In the genomic region with DNA sequence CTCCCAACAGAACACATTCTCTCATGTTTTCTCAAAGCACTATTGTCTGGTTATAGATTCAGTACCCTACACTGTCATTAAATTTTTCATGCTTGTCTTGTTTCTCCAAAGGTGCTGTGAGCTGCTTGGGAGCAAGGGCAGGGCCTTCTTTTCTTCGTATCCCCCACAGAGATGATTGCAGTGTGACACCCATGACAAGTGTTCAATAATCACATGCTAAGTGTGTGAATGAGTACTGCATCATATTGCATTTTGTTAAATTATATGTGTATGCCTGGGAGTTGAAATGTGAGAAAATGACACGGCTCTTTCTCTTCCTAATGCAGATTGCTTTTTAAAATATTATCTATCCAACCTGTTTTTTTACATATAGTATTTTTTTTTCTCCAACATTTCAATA, we compare ENCODE assay signal across 26 cellular contexts.
"Had no signal": no experiment of that assay in that cellular context is flagged by ENCODE, and none has a peak within 500 bp of the region (broad histone marks: within the 10 kb centered on the region; RNA-seq: fewer than 3 reads in every experiment).

No MANE protein-coding gene starts in this region.

- H3K27ac ChIP-seq: esophagus muscularis mucosa, foreskin keratinocyte, gastroesophageal sphincter, heart left ventricle, hepatocyte, left lung, psoas muscle, sigmoid colon, spleen, testis, tibial artery had no signal

- H3K36me3 ChIP-seq: esophagus muscularis mucosa, gastroesophageal sphincter, heart left ventricle, left lung, sigmoid colon, spleen, tibial artery had no signal

- H3K4me3 Mint-ChIP-seq: mesothelial cell of epicardium; naive B cell; natural killer cell treated with Interleukin-12 subunit alpha and Interleukin-12 subunit beta and Interleukin-15 and Interleukin-18, amount 100 ng/mL, for 72 hours; stimulated activated memory B cell treated with anti-CD40 and anti-IgM and Interleukin-4, amounts not matched to agents 10 μg/mL and 1 μg/mL and 100 μg/mL, for 72 hours; type B pancreatic cell had no signal

- H3K79me2 ChIP-seq: hepatocyte had no signal

- DNase-seq: dermis blood vessel endothelial cell; effector memory CD4-positive, alpha-beta T cell; foreskin keratinocyte; heart left ventricle; left cardiac atrium; left lung; mesenchymal stem cell; mucosa of descending colon; naive B cell; nucleus accumbens; psoas muscle; right cardiac atrium; sigmoid colon; spleen; stimulated activated CD4-positive, alpha-beta T cell treated with anti-CD3 and anti-CD28 coated beads, Interleukin-4, amount 100 ng/mL, for 4 hours; stimulated activated naive CD8-positive, alpha-beta T cell treated with anti-CD3 and anti-CD28 coated beads, Interleukin-15, Interleukin-2, amounts not matched to agents 100 U/mL and 50 U/mL, for 24 hours; substantia nigra; testis; tibial artery had no signal

- H3K4me1 Mint-ChIP-seq: mesothelial cell of epicardium; naive B cell; stimulated activated memory B cell treated with anti-CD40 and anti-IgM and Interleukin-4, amounts not matched to agents 10 μg/mL and 1 μg/mL and 100 μg/mL, for 72 hours had no signal

- H3K9me3 Mint-ChIP-seq: natural killer cell treated with Interleukin-12 subunit alpha and Interleukin-12 subunit beta and Interleukin-15 and Interleukin-18, amount 100 ng/mL, for 72 hours; stimulated activated memory B cell treated with anti-CD40 and anti-IgM and Interleukin-4, amounts not matched to agents 10 μg/mL and 1 μg/mL and 100 μg/mL, for 72 hours; type B pancreatic cell had no signal

- H2AFZ ChIP-seq: hepatocyte had no signal

- H3K27ac Mint-ChIP-seq: mesothelial cell of epicardium; naive B cell; natural killer cell treated with Interleukin-12 subunit alpha and Interleukin-12 subunit beta and Interleukin-15 and Interleukin-18, amount 100 ng/mL, for 72 hours; stimulated activated memory B cell treated with anti-CD40 and anti-IgM and Interleukin-4, amounts not matched to agents 10 μg/mL and 1 μg/mL and 100 μg/mL, for 72 hours; type B pancreatic cell had no signal

- H3K4me3 ChIP-seq: esophagus muscularis mucosa, gastroesophageal sphincter, heart left ventricle, hepatocyte, left lung, mucosa of descending colon, psoas muscle, sigmoid colon, spleen, testis, tibial artery had no signal

- H3K4me2 ChIP-seq: hepatocyte had no signal

- H3K9me3 ChIP-seq: gastroesophageal sphincter, left lung, mucosa of descending colon, psoas muscle, sigmoid colon, spleen, testis, tibial artery had no signal

- ATAC-seq: foreskin keratinocyte; gastroesophageal sphincter; heart left ventricle; left cardiac atrium; left lung; mucosa of descending colon; psoas muscle; right cardiac atrium; stimulated activated memory B cell treated with anti-CD40 and anti-IgM and Interleukin-4, amounts not matched to agents 10 μg/mL and 1 μg/mL and 100 μg/mL, for 72 hours; stimulated activated naive CD8-positive, alpha-beta T cell treated with anti-CD3 and anti-CD28 coated beads, Interleukin-15, Interleukin-2, amounts not matched to agents 100 U/mL and 50 U/mL, for 24 hours had no signal

- H3K36me3 Mint-ChIP-seq: naive B cell; natural killer cell treated with Interleukin-12 subunit alpha and Interleukin-12 subunit beta and Interleukin-15 and Interleukin-18, amount 100 ng/mL, for 72 hours; stimulated activated memory B cell treated with anti-CD40 and anti-IgM and Interleukin-4, amounts not matched to agents 10 μg/mL and 1 μg/mL and 100 μg/mL, for 72 hours; type B pancreatic cell had no signal

- H3K27me3 ChIP-seq: esophagus muscularis mucosa, foreskin keratinocyte, gastroesophageal sphincter, heart left ventricle, hepatocyte, left lung, sigmoid colon, testis, tibial artery had no signal

- H3K4me1 ChIP-seq: esophagus muscularis mucosa, foreskin keratinocyte, gastroesophageal sphincter, heart left ventricle, left lung, psoas muscle, sigmoid colon, spleen, testis, tibial artery had no signal

- H3K27me3 Mint-ChIP-seq: type B pancreatic cell had no signal
